In the genomic region with DNA sequence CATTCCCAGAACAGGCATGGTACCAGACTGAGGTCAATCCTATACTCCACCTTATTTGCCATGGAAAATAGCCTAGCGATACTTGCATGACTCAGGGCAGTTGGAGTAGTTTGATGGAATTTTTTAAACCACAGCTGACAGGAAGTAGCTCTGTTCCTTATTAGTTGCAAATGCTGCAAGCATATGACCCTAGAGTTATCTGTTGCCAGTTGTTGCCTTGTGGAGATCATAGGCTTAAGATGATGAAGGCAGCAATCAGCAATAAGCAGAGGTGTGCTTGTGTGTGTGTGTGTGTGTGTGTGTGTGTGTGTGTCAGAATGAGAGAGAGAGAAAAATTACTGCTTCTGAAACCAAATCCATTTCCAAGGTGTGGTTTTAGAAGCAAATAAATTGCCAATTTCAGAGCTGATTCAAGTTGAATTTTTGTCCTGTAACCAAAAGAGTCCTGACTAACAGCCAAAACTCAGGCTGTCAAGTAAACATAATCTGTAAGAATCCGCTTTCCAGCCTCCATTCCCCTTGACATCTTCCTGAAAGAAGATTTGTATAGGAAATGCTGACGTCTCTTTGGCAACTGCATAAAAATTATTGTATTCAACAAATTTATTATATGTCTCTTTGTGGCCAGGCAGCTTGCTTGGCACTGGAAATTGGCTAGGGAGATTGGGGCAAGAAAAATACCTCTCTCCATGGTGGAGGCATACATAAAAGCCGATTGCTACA, we compare ENCODE assay signal across 11 cellular contexts.
DNase-seq lines count a peak whose midpoint lies in the region; ATAC-seq, FAIRE-seq and TF ChIP-seq lines count a peak whose summit lies in the region.
"Had no signal": no experiment of that assay in that cellular context is flagged by ENCODE, and none has a peak within 500 bp of the region (broad histone marks: within the 10 kb centered on the region; RNA-seq: fewer than 3 reads in every experiment).

No MANE protein-coding gene starts in this region.

- peaks cover 0 to 5% of the 10 kb centered on the region in 2 donors for H3K4me1 ChIP-seq in ascending aorta
- H3K4me1 ChIP-seq in left ventricle myocardium inferior, result peaks cover 55% of the 10 kb centered on the region
- H3K4me1 ChIP-seq in suprapubic skin, result peaks cover 12% of the 10 kb centered on the region

- H3K4me3 ChIP-seq in ascending aorta (no peak overlapping the region), left ventricle myocardium inferior (no peak overlapping the region), suprapubic skin (no peak overlapping the region)
- H3K4me3 ChIP-seq: tibial nerve had no signal

- TF ChIP-seq POLR2A in suprapubic skin (IDR thresholded peaks at IDR 0.05), result no peak

- H3K36me3 ChIP-seq in ascending aorta (no peaks in the 10 kb centered on the region), left ventricle myocardium inferior (no peaks in the 10 kb centered on the region), suprapubic skin (no peaks in the 10 kb centered on the region)
- H3K36me3 ChIP-seq: tibial nerve had no signal

- FAIRE-seq in HTR-8/SVneo (lab: Jason Lieb, UNC), result no peak
- FAIRE-seq: GM18507 had no signal

- H3K27ac ChIP-seq in ascending aorta (peak overlapping the region; percentile 59 to 80), left ventricle myocardium inferior (replicated peaks) (peak overlapping the region; percentile 81), suprapubic skin (peak overlapping the region; percentile 30)

- no peak for ATAC-seq in GM18498 (IDR thresholded peaks at IDR 0.05; ENCODE audit: unreplicated experiment)

- peak; percentile 6 for DNase-seq in HTR-8/SVneo (ENCODE audit: insufficient read length, low spot score)
- no peak for DNase-seq in ascending aorta (ENCODE audit: low spot score in 2 of 2)
- DNase-seq in left ventricle myocardium inferior, result no peak
- DNase-seq in suprapubic skin (ENCODE audit: low spot score in 2 of 2), result no peak
- no peak for DNase-seq in RPMI8226
- no peak for DNase-seq in GF-D8 (lab: John Stamatoyannopoulos, UW)
- no peak for DNase-seq in GM20000 (ENCODE audit: low spot score)
- DNase-seq: NCI-H526 treated with DMSO at 0.1 percent for 48 hours had no signal

- intact Hi-C loops in ascending aorta (cut with DNase I), result no loop called here
- intact Hi-C loops in left ventricle myocardium inferior (cut with micrococcal nuclease), result no loop called here

- TF ChIP-seq CTCF in ascending aorta (IDR thresholded peaks at IDR 0.05), result no peak
- no peak for TF ChIP-seq CTCF in left ventricle myocardium inferior (IDR thresholded peaks at IDR 0.05; ENCODE audit: borderline replicate concordance)
- no peak for TF ChIP-seq CTCF in suprapubic skin (IDR thresholded peaks at IDR 0.05)
- no peak for TF ChIP-seq CTCF in GM20000 (IDR thresholded peaks at IDR 0.05; ENCODE audit: extremely low read depth, missing control alignments)

- H3K9me3 ChIP-seq in ascending aorta, result no peaks in the 10 kb centered on the region
- no peaks in the 10 kb centered on the region for H3K9me3 ChIP-seq in left ventricle myocardium inferior (replicated peaks)
- H3K9me3 ChIP-seq in suprapubic skin, result no peaks in the 10 kb centered on the region
- H3K9me3 ChIP-seq: tibial nerve had no signal

- no peaks in the 10 kb centered on the region for H3K27me3 ChIP-seq in ascending aorta
- H3K27me3 ChIP-seq in left ventricle myocardium inferior (ENCODE audit: low read depth), result no peaks in the 10 kb centered on the region
- H3K27me3 ChIP-seq in suprapubic skin, result no peaks in the 10 kb centered on the region
- H3K27me3 ChIP-seq: tibial nerve had no signal

- WGBS in suprapubic skin, result 15% methylated on average over 4 of the region's 4 CpGs

- no peak for TF ChIP-seq EP300 in suprapubic skin (IDR thresholded peaks at IDR 0.05)

Comparison
In these comparisons a context has a peak if more than half of its experiments do, and no peak if none do; other contexts are left out.
1. H3K27ac ChIP-seq: peak in every context shown above with its lines; median percentile 81 in left ventricle myocardium inferior; 70 in ascending aorta; 30 in suprapubic skin.